Comparison of ENCODE assay signal across 29 cellular contexts in genomic region chr11:46721286-46721685, GRCh38. TPM values are rescaled to one million over a fixed set of nuclear protein-coding genes. Genes with fewer than 3 reads are reported as not detected.
A peak's percentile ranks its signal among the peaks of the same experiment; 100 is the strongest.
DNase-seq lines count a peak whose midpoint lies in the region; ATAC-seq, FAIRE-seq and TF ChIP-seq lines count a peak whose summit lies in the region.
"Had no signal": no experiment of that assay in that cellular context is flagged by ENCODE, and none has a peak within 500 bp of the region (broad histone marks: within the 10 kb centered on the region; RNA-seq: fewer than 3 reads in every experiment).

No MANE protein-coding gene starts in this region.

- H3K4me2 ChIP-seq in GM23338, result no peak overlapping the region
- H3K4me2 ChIP-seq in K562 (ENCODE audit: insufficient read depth, low read length), result no peak overlapping the region
- H3K4me2 ChIP-seq: A549; BLaER1 treated with 17β-estradiol and CSF1 and Interleukin-3, amounts not matched to agents 10 nM and 100 nM; KMS-11 had no signal

- H3K27ac ChIP-seq in GM23338 (ENCODE audit: low read depth), result no peak overlapping the region
- no peak overlapping the region for H3K27ac ChIP-seq in K562 (ENCODE audit: extremely low read depth, low read depth, low read length)
- H3K27ac ChIP-seq: BLaER1 treated with 17β-estradiol and CSF1 and Interleukin-3, amounts not matched to agents 10 nM and 100 nM; KMS-11; SJCRH30 had no signal

- H3K36me3 ChIP-seq in GM23338 (ENCODE audit: insufficient read depth), result no peaks in the 10 kb centered on the region
- no peaks in the 10 kb centered on the region for H3K36me3 ChIP-seq in K562 (ENCODE audit: control insufficient read depth, insufficient read depth, low read length)
- H3K36me3 ChIP-seq: BLaER1 treated with 17β-estradiol and CSF1 and Interleukin-3, amounts not matched to agents 10 nM and 100 nM; SJCRH30 had no signal

- H3K27me3 Mint-ChIP-seq in GM23338 (ENCODE audit: insufficient read depth, low read depth, poor library complexity) (peaks cover 12% of the 10 kb centered on the region), nephron progenitor cell (ENCODE audit: low read depth, poor library complexity) (peaks cover 3% of the 10 kb centered on the region), type B pancreatic cell (no peaks in the 10 kb centered on the region)
- H3K27me3 Mint-ChIP-seq: CD4-positive, alpha-beta T cell had no signal

- H3K4me3 ChIP-seq in GM23338 (no peak overlapping the region), K562 (no peak overlapping the region)
- H3K4me3 ChIP-seq: A549; BLaER1 treated with 17β-estradiol and CSF1 and Interleukin-3, amounts not matched to agents 10 nM and 100 nM; SJCRH30 had no signal

- no peaks in the 10 kb centered on the region; the same call in 2 of the 3 replicates for H3K9me3 Mint-ChIP-seq in GM23338
- H3K9me3 Mint-ChIP-seq in nephron progenitor cell, result no peaks in the 10 kb centered on the region
- H3K9me3 Mint-ChIP-seq in type B pancreatic cell, result no peaks in the 10 kb centered on the region
- H3K9me3 Mint-ChIP-seq: CD4-positive, alpha-beta T cell had no signal

- WGBS in K562 (ENCODE audit: insufficient coverage, low coverage, missing lambda C conversion rate), result 42% methylated on average over 6 of the region's 6 CpGs

- TF ChIP-seq CTCF in GM23338 (conservative IDR thresholded peaks at IDR 0.05; ENCODE audit: low read depth in 2 of 2) (no peak), K562 (IDR thresholded peaks at IDR 0.05 in 2 of 3, conservative IDR thresholded peaks at IDR 0.05 in 1 of 3; ENCODE audit: insufficient read depth in 2 of 3, low read depth in 1 of 3, low read length in 3 of 3) (no peak), nephron progenitor cell (IDR thresholded peaks at IDR 0.05) (no peak), type B pancreatic cell (conservative IDR thresholded peaks at IDR 0.05) (no peak)

- H3K27ac Mint-ChIP-seq in GM23338, result no peak overlapping the region
- peak overlapping the region; percentile 88 for H3K27ac Mint-ChIP-seq in nephron progenitor cell
- peak overlapping the region; percentile 5 for H3K27ac Mint-ChIP-seq in type B pancreatic cell
- H3K27ac Mint-ChIP-seq: CD4-positive, alpha-beta T cell had no signal

- TF ChIP-seq EP300 in K562 (IDR thresholded peaks at IDR 0.05; ENCODE audit: low read length), result no peak

- no peaks in the 10 kb centered on the region for H3K4me1 ChIP-seq in GM23338 (ENCODE audit: insufficient read depth)
- peaks cover 4 to 21% of the 10 kb centered on the region in 2 experiments; a peak in 4 of 5 replicates for H3K4me1 ChIP-seq in K562 (replicated peaks in 1 of 2; ENCODE audit: control insufficient read depth in 2 of 2, insufficient read depth in 2 of 2, low read length in 2 of 2)

- FAIRE-seq in K562 (lab: Jason Lieb, UNC), result no peak
- FAIRE-seq: A549 had no signal

- peaks cover 4% of the 10 kb centered on the region; the same call in 1 of the 2 replicates for H3K9me3 ChIP-seq in K562 (replicated peaks; ENCODE audit: control insufficient read depth, insufficient read depth, low read depth, low read length)
- H3K9me3 ChIP-seq: A549; BLaER1 treated with 17β-estradiol and CSF1 and Interleukin-3, amounts not matched to agents 10 nM and 100 nM; SJCRH30 had no signal

- ATAC-seq in GM23338, result no peak
- no peak for ATAC-seq in K562
- ATAC-seq: A549, PC-3, Right ventricle myocardium inferior, SK-N-SH treated with all-trans-retinoic acid at 6 μM for 48 hours had no signal

- CTCF ChIA-PET in K562 (lab: Yijun Ruan, JAX; ENCODE audit: low intra/inter-chr PET ratio), result no interaction called here

- no peak for DNase-seq in GM23338 (ENCODE audit: low spot score)
- DNase-seq in K562 (ENCODE audit: extremely low read depth in 1 of 4, low spot score in 3 of 4), result no peak
- no peak for DNase-seq in nephron progenitor cell
- no peak for DNase-seq in type B pancreatic cell (ENCODE audit: extremely low spot score, unreplicated experiment)
- no peak for DNase-seq in globus pallidus (ENCODE audit: low spot score)
- no peak for DNase-seq in amniotic stem cell (lab: John Stamatoyannopoulos, UW)
- no peak for DNase-seq in NCI-H1436 treated with DMSO at 0.1 percent for 48 hours (lab: John Stamatoyannopoulos, UW)
- DNase-seq: AML-193; CD4-positive, alpha-beta T cell; DMS53; GOT3; HCEC 1CT; IMR-90; MM.1S; NCI-H1694 treated with DMSO at 0.1 percent for 48 hours; NCI-H2081; NCI-H2171 treated with DMSO at 0.1 percent for 48 hours; NCI-H446; NCI-H524 treated with DMSO at 0.1 percent for 48 hours; NCI-H774; PC-3; SJCRH30 had no signal

- no peaks in the 10 kb centered on the region for H3F3A ChIP-seq in GM23338 (replicated peaks; ENCODE audit: low read depth)

- TF ChIP-seq RAD21 in K562 (CRISPR knock-in tag; conservative IDR thresholded peaks at IDR 0.05 in 1 of 2, IDR thresholded peaks at IDR 0.05 in 1 of 2), result no peak

- no peaks in the 10 kb centered on the region for H3K36me3 Mint-ChIP-seq in GM23338 (ENCODE audit: low read depth)
- H3K36me3 Mint-ChIP-seq in nephron progenitor cell (ENCODE audit: low read depth), result no peaks in the 10 kb centered on the region
- H3K36me3 Mint-ChIP-seq in type B pancreatic cell, result no peaks in the 10 kb centered on the region

- H3K79me2 ChIP-seq in GM23338 (replicated peaks; ENCODE audit: insufficient read depth) (no peaks in the 10 kb centered on the region), K562 (ENCODE audit: control insufficient read depth, insufficient read depth, low read length) (no peaks in the 10 kb centered on the region)

- H3K9ac ChIP-seq in K562 (ENCODE audit: insufficient read depth in 1 of 2, low read depth in 2 of 2, low read length in 2 of 2), result no peak overlapping the region; a peak in 1 of 4 replicates
- H3K9ac ChIP-seq: BLaER1 treated with 17β-estradiol and CSF1 and Interleukin-3, amounts not matched to agents 10 nM and 100 nM; KMS-11 had no signal

- no peaks in the 10 kb centered on the region for H3K27me3 ChIP-seq in GM23338 (ENCODE audit: insufficient read depth)
- H3K27me3 ChIP-seq in K562 (ENCODE audit: control insufficient read depth in 2 of 2, insufficient read depth in 2 of 2, low read length in 2 of 2), result peaks cover 0 to 3% of the 10 kb centered on the region in 2 experiments; a peak in 1 of 5 replicates
- H3K27me3 ChIP-seq: BLaER1 treated with 17β-estradiol and CSF1 and Interleukin-3, amounts not matched to agents 10 nM and 100 nM; SJCRH30 had no signal

- no peak for TF ChIP-seq POLR2A in K562 (conservative IDR thresholded peaks at IDR 0.05)

- in situ Hi-C loops in K562 (cut with MboI), result no loop called here

- H3K4me1 Mint-ChIP-seq in GM23338 (peaks cover 10% of the 10 kb centered on the region), nephron progenitor cell (peaks cover 40% of the 10 kb centered on the region), type B pancreatic cell (ENCODE audit: unreplicated experiment) (no peaks in the 10 kb centered on the region)

- H3K9me1 ChIP-seq in K562 (ENCODE audit: control insufficient read depth, insufficient read depth, low read length), result no peaks in the 10 kb centered on the region

- H3K4me3 Mint-ChIP-seq in GM23338 (no peak overlapping the region), nephron progenitor cell (no peak overlapping the region), type B pancreatic cell (no peak overlapping the region)
- H3K4me3 Mint-ChIP-seq: CD4-positive, alpha-beta T cell had no signal

- H2AFZ ChIP-seq in GM23338 (peak overlapping the region; percentile 14; the same call in 1 of the 2 replicates), K562 (ENCODE audit: low read depth, low read length) (peak overlapping the region; percentile 58; the same call in 1 of the 2 replicates)

- POLR2A ChIA-PET in K562 (lab: Yijun Ruan, JAX), result interaction anchor here (0.9 to 1.3 kb wide), 2 partner anchors 10 to 166 kb away, joined by 3 to 7 read pairs; no protein-coding TSS in a partner anchor

- intact Hi-C loops in K562 (cut with micrococcal nuclease), result no loop called here

- no TSS peak for BruUV-seq in K562 (replicated peaks; lab: Mats Ljungman, UMichigan)

- H3K9me2 ChIP-seq in GM23338 (ENCODE audit: insufficient read depth), result no peaks in the 10 kb centered on the region

- no peaks in the 10 kb centered on the region for H4K20me1 ChIP-seq in GM23338 (replicated peaks; ENCODE audit: insufficient read depth)
- no peaks in the 10 kb centered on the region for H4K20me1 ChIP-seq in K562 (replicated peaks; ENCODE audit: control insufficient read depth, insufficient read depth, low read length)
- H4K20me1 ChIP-seq: BLaER1 treated with 17β-estradiol and CSF1 and Interleukin-3, amounts not matched to agents 10 nM and 100 nM had no signal

RNA-seq across cellular contexts. Expression of gene F2, which starts 2.3 kb away (rescaled TPM):
- 0.21 TPM in 1 of 2 replicates, not detected in the other for total RNA-seq in GM23338 (2014; rRNA removed; shearing (Covaris generic))
- polyA plus RNA-seq in GM23338 (2016; fragmentation: Nextera tagmentation; extraction: Ambion mirVana), result 0.31 TPM in 1 of 2 replicates, not detected in the other
- total RNA-seq in K562 (2011; cell fraction: chromatin; rRNA removed; ENCODE audit: low replicate concordance), result not detected in 2 replicates
- not detected in 2 replicates for total RNA-seq in K562 (2011; cell fraction: nucleolus; rRNA removed)
- total RNA-seq in K562 (2011; cell fraction: nucleoplasm; rRNA removed), result not detected in 2 replicates
- total RNA-seq in K562 (2014; rRNA removed), result not detected in 2 replicates
- not detected in 2 replicates for total RNA-seq in K562 (2014; rRNA removed; fragmentation: Illumina TruSeq; extraction: Trizol)
- total RNA-seq in K562 (2015; rRNA removed; fragmentation: Illumina TruSeq; extraction: Trizol), result not detected in 2 replicates
- total RNA-seq in K562 (2021), result 0.16 and 0.22 TPM in 2 replicates
- not detected in 2 replicates for polyA plus RNA-seq in K562 (2011; rRNA removed)
- not detected in 2 replicates for polyA plus RNA-seq in K562 (2011; cell fraction: cytosol; rRNA removed)
- not detected in 2 replicates for polyA plus RNA-seq in K562 (2011; cell fraction: nucleus; rRNA removed)
- polyA plus RNA-seq in K562 (2012), result not detected in 2 replicates
- polyA plus RNA-seq in K562 (2014; fragmentation: Illumina TruSeq; extraction: Trizol), result not detected in 2 replicates
- not detected for polyA plus RNA-seq in K562 (2014; fragmentation: Nextera tagmentation; extraction: Ambion mirVana)
- not detected in 2 replicates for polyA plus RNA-seq in K562 (2014; rRNA removed)
- not detected in 2 replicates for polyA minus RNA-seq in K562 (2011; rRNA and poly(A)+ RNA removed)
- 2.4 TPM in 1 of 2 replicates, not detected in the other for polyA minus RNA-seq in K562 (2011; cell fraction: cytosol; rRNA and poly(A)+ RNA removed)
- polyA minus RNA-seq in K562 (2011; cell fraction: nucleus; rRNA and poly(A)+ RNA removed), result not detected in 2 replicates
- total RNA-seq in type B pancreatic cell (ENCODE audit: low replicate concordance), result 9.5 and 12.1 TPM in 2 replicates
- total RNA-seq: CD4-positive, alpha-beta T cell; Daoy; G401; IMR-90; PC-3; Right ventricle myocardium inferior had no signal
- polyA plus RNA-seq: IMR-90 had no signal

RNA-seq across cellular contexts. Expression of gene ZNF408, which starts 20.5 kb away (rescaled TPM):
- 17.2 and 25.6 TPM in 2 replicates for total RNA-seq in GM23338 (2014; rRNA removed; shearing (Covaris generic))
- 6.1 and 7.8 TPM in 2 replicates for polyA plus RNA-seq in GM23338 (2016; fragmentation: Nextera tagmentation; extraction: Ambion mirVana)
- 16.0 and 39.3 TPM in 2 replicates for total RNA-seq in K562 (2011; cell fraction: chromatin; rRNA removed; ENCODE audit: low replicate concordance)
- total RNA-seq in K562 (2011; cell fraction: nucleolus; rRNA removed), result 22.9 and 32.4 TPM in 2 replicates
- total RNA-seq in K562 (2011; cell fraction: nucleoplasm; rRNA removed), result 20.5 and 21.6 TPM in 2 replicates
- 11.8 and 12.2 TPM in 2 replicates for total RNA-seq in K562 (2014; rRNA removed)
- total RNA-seq in K562 (2014; rRNA removed; fragmentation: Illumina TruSeq; extraction: Trizol), result 7.3 and 7.4 TPM in 2 replicates
- 12.8 and 14.1 TPM in 2 replicates for total RNA-seq in K562 (2015; rRNA removed; fragmentation: Illumina TruSeq; extraction: Trizol)
- total RNA-seq in K562 (2021), result 17.4 and 18.4 TPM in 2 replicates
- 4.5 and 7.6 TPM in 2 replicates for polyA plus RNA-seq in K562 (2011; rRNA removed)
- polyA plus RNA-seq in K562 (2011; cell fraction: cytosol; rRNA removed), result 5.7 and 12.0 TPM in 2 replicates
- polyA plus RNA-seq in K562 (2011; cell fraction: nucleus; rRNA removed), result 13.3 and 21.7 TPM in 2 replicates
- polyA plus RNA-seq in K562 (2012), result 8.5 and 12.1 TPM in 2 replicates
- 7.4 and 10.8 TPM in 2 replicates for polyA plus RNA-seq in K562 (2014; fragmentation: Illumina TruSeq; extraction: Trizol)
- under 1 TPM; 0.15 to 0.38 TPM for polyA plus RNA-seq in K562 (2014; fragmentation: Nextera tagmentation; extraction: Ambion mirVana)
- 7.0 and 10.0 TPM in 2 replicates for polyA plus RNA-seq in K562 (2014; rRNA removed)
- polyA minus RNA-seq in K562 (2011; rRNA and poly(A)+ RNA removed), result 4.6 and 4.8 TPM in 2 replicates
- 5.2 and 8.7 TPM in 2 replicates for polyA minus RNA-seq in K562 (2011; cell fraction: cytosol; rRNA and poly(A)+ RNA removed)
- 14.1 and 19.8 TPM in 2 replicates for polyA minus RNA-seq in K562 (2011; cell fraction: nucleus; rRNA and poly(A)+ RNA removed)
- total RNA-seq in type B pancreatic cell (ENCODE audit: low replicate concordance), result 14.9 and 16.1 TPM in 2 replicates

RNA-seq across cellular contexts. Expression of gene ARHGAP1, which starts 20.9 kb away (rescaled TPM):
- 30.4 and 38.1 TPM in 2 replicates for total RNA-seq in GM23338 (2014; rRNA removed; shearing (Covaris generic))
- polyA plus RNA-seq in GM23338 (2016; fragmentation: Nextera tagmentation; extraction: Ambion mirVana), result 23.4 and 23.5 TPM in 2 replicates
- total RNA-seq in K562 (2011; cell fraction: chromatin; rRNA removed; ENCODE audit: low replicate concordance), result 36.7 and 76.2 TPM in 2 replicates
- 31.7 and 34.5 TPM in 2 replicates for total RNA-seq in K562 (2011; cell fraction: nucleolus; rRNA removed)
- total RNA-seq in K562 (2011; cell fraction: nucleoplasm; rRNA removed), result 30.6 and 40.3 TPM in 2 replicates
- 7.4 and 11.1 TPM in 2 replicates for total RNA-seq in K562 (2014; rRNA removed)
- 5.9 and 6.9 TPM in 2 replicates for total RNA-seq in K562 (2014; rRNA removed; fragmentation: Illumina TruSeq; extraction: Trizol)
- 10.7 and 11.3 TPM in 2 replicates for total RNA-seq in K562 (2015; rRNA removed; fragmentation: Illumina TruSeq; extraction: Trizol)
- total RNA-seq in K562 (2021), result 30.3 and 30.4 TPM in 2 replicates
- 8.2 and 13.2 TPM in 2 replicates for polyA plus RNA-seq in K562 (2011; rRNA removed)
- polyA plus RNA-seq in K562 (2011; cell fraction: cytosol; rRNA removed), result 10.8 and 17.1 TPM in 2 replicates
- polyA plus RNA-seq in K562 (2011; cell fraction: nucleus; rRNA removed), result 11.1 and 18.2 TPM in 2 replicates
- polyA plus RNA-seq in K562 (2012), result 16.3 and 23.1 TPM in 2 replicates
- polyA plus RNA-seq in K562 (2014; fragmentation: Illumina TruSeq; extraction: Trizol), result 25.0 and 26.7 TPM in 2 replicates
- polyA plus RNA-seq in K562 (2014; fragmentation: Nextera tagmentation; extraction: Ambion mirVana), result 1 to 10 TPM; 3.6 to 5.7 TPM
- 14.1 and 14.2 TPM in 2 replicates for polyA plus RNA-seq in K562 (2014; rRNA removed)
- 23.5 and 26.8 TPM in 2 replicates for polyA minus RNA-seq in K562 (2011; rRNA and poly(A)+ RNA removed)
- 27.3 and 29.4 TPM in 2 replicates for polyA minus RNA-seq in K562 (2011; cell fraction: cytosol; rRNA and poly(A)+ RNA removed)
- polyA minus RNA-seq in K562 (2011; cell fraction: nucleus; rRNA and poly(A)+ RNA removed), result 11.3 and 15.9 TPM in 2 replicates
- total RNA-seq in type B pancreatic cell (ENCODE audit: low replicate concordance), result 58.2 and 80.8 TPM in 2 replicates
